ENCODE assay signal across 21 cellular contexts in genomic region chr7:128448751-128449300, GRCh38.
"Had no signal": no experiment of that assay in that cellular context is flagged by ENCODE, and none has a peak within 500 bp of the region (broad histone marks: within the 10 kb centered on the region; RNA-seq: fewer than 3 reads in every experiment).

No MANE protein-coding gene starts in this region.

- H3K27ac ChIP-seq: colonic mucosa, left ventricle myocardium inferior, tibial artery had no signal

- H3K4me1 Mint-ChIP-seq: central memory CD8-positive, alpha-beta T cell had no signal

- H3K27ac Mint-ChIP-seq: activated naive CD4-positive, alpha-beta T cell treated with anti-CD3 and anti-CD28 coated beads, Interleukin-2, amount 10 ng/mL, durations not matched to agents 7 days and 5 days; activated naive CD8-positive, alpha-beta T cell treated with anti-CD3 and anti-CD28 coated beads, Interleukin-2, amount 50 U/mL, for 24 hours; activated T-cell treated with anti-CD3 and anti-CD28 coated beads, Interleukin-2, amount 50 U/mL, for 24 hours had no signal

- H3K36me3 Mint-ChIP-seq: activated naive CD4-positive, alpha-beta T cell treated with anti-CD3 and anti-CD28 coated beads, Interleukin-2, amount 10 ng/mL, durations not matched to agents 7 days and 5 days had no signal

- H3K9me3 Mint-ChIP-seq: activated naive CD4-positive, alpha-beta T cell treated with anti-CD3 and anti-CD28 coated beads, Interleukin-2, amount 10 ng/mL, durations not matched to agents 7 days and 5 days; activated T-cell treated with anti-CD3 and anti-CD28 coated beads, Interleukin-2, amount 50 U/mL, for 24 hours; central memory CD8-positive, alpha-beta T cell; nephron had no signal

- ATAC-seq: activated CD4-positive, CD25-positive, alpha-beta regulatory T cell treated with anti-CD3 and anti-CD28 coated beads, Interleukin-2, amount 50 U/mL, for 24 hours; sciatic nerve had no signal

- H3K4me3 Mint-ChIP-seq: activated naive CD4-positive, alpha-beta T cell treated with anti-CD3 and anti-CD28 coated beads, Interleukin-2, amount 10 ng/mL, durations not matched to agents 7 days and 5 days; activated naive CD8-positive, alpha-beta T cell treated with anti-CD3 and anti-CD28 coated beads, Interleukin-2, amount 50 U/mL, for 24 hours; activated T-cell treated with anti-CD3 and anti-CD28 coated beads, Interleukin-2, amount 50 U/mL, for 24 hours; central memory CD8-positive, alpha-beta T cell; nephron had no signal

- DNase-seq: activated CD4-positive, alpha-beta T cell treated with anti-CD3 and anti-CD28 coated beads, Interleukin-2, amount 50 U/mL, for 48 hours; activated effector memory CD4-positive, alpha-beta T cell treated with Interleukin-2 at 50 U/mL for 16 hours; activated naive CD4-positive, alpha-beta T cell treated with anti-CD3 and anti-CD28 coated beads, Interleukin-2, amount 10 ng/mL, durations not matched to agents 7 days and 5 days; activated naive CD8-positive, alpha-beta T cell treated with anti-CD3 and anti-CD28 coated beads, Interleukin-2, amount 50 U/mL, for 24 hours; activated T-cell treated with anti-CD3 and anti-CD28 coated beads, Interleukin-2, amount 50 U/mL, for 24 hours; aorta; colonic mucosa; erythroblast; head of caudate nucleus; kidney; left ventricle myocardium inferior; mammary epithelial cell; midbrain; nucleus accumbens; stimulated activated CD4-positive, alpha-beta T cell treated with anti-CD3 and anti-CD28 coated beads, Interleukin-4, amount 100 ng/mL, for 24 hours; stimulated activated naive CD4-positive, alpha-beta T cell; tibial artery had no signal
